Comparison of ENCODE assay signal across 17 cellular contexts in genomic region chr2:44731505-44731904, GRCh38.
DNase-seq lines count a peak whose midpoint lies in the region; ATAC-seq, FAIRE-seq and TF ChIP-seq lines count a peak whose summit lies in the region.
"Had no signal": no experiment of that assay in that cellular context is flagged by ENCODE, and none has a peak within 500 bp of the region (broad histone marks: within the 10 kb centered on the region; RNA-seq: fewer than 3 reads in every experiment).

No MANE protein-coding gene starts in this region.

- intact Hi-C loops in HepG2 (cut with micrococcal nuclease; ENCODE audit: unreplicated experiment): no loop called here
- intact Hi-C loops in right lobe of liver (cut with DNase I): no loop called here

- POLR2A ChIA-PET in HepG2 (lab: Yijun Ruan, JAX): no interaction called here

- H3K36me3 Mint-ChIP-seq in chondrocyte (ENCODE audit: low read depth): peaks cover 10% of the 10 kb centered on the region
- H3K36me3 Mint-ChIP-seq: activated naive CD4-positive, alpha-beta T cell treated with anti-CD3 and anti-CD28 coated beads, Interleukin-2, amount 10 ng/mL, durations not matched to agents 7 days and 5 days had no signal

- DNase-seq in HepG2 (ENCODE audit: low spot score) (no peak), right lobe of liver (no peak), NCI-H510A (lab: John Stamatoyannopoulos, UW) (no peak), chondrocyte (ENCODE audit: low spot score) (no peak), HAP-1 (ENCODE audit: low spot score in 2 of 2) (no peak), A172 (ENCODE audit: low spot score) (no peak)
- DNase-seq: ACHN; activated CD4-positive, alpha-beta T cell treated with anti-CD3 and anti-CD28 coated beads for 4 hours; activated naive CD4-positive, alpha-beta T cell treated with anti-CD3 and anti-CD28 coated beads, Interleukin-2, amount 10 ng/mL, durations not matched to agents 7 days and 5 days; DND-41; MG63 had no signal

- TF ChIP-seq EP300 in HepG2 (IDR thresholded peaks at IDR 0.05; ENCODE audit: low read depth in 2 of 2, low read length in 2 of 2): no peak
- no peak for TF ChIP-seq EP300 in HepG2 (CRISPR knock-in tag; IDR thresholded peaks at IDR 0.05; ENCODE audit: borderline replicate concordance)

- no peak for TF ChIP-seq CTCF in HepG2 (CRISPR knock-in tag; IDR thresholded peaks at IDR 0.05)
- no peak for TF ChIP-seq CTCF in right lobe of liver (IDR thresholded peaks at IDR 0.05)
- TF ChIP-seq CTCF in chondrocyte (IDR thresholded peaks at IDR 0.05): no peak

- TF ChIP-seq POLR2A in HepG2 (IDR thresholded peaks at IDR 0.05; ENCODE audit: insufficient read depth in 1 of 2, low read depth in 2 of 2, low read length in 2 of 2) (no peak), right lobe of liver (IDR thresholded peaks at IDR 0.05) (no peak)

- in situ Hi-C loops in HepG2 (cut with HindIII; ENCODE audit: extremely low pct_ligation_motif_present, low pct_unique_long_range_greater_than_20kb): no loop called here
- in situ Hi-C loops in HAP-1 (cut with MboI; ENCODE audit: low sequenced_read_pairs): no loop called here

- H3K36me3 ChIP-seq in HepG2 (replicated peaks in 1 of 2; ENCODE audit: control insufficient read depth in 1 of 2, insufficient read depth in 2 of 2, low read length in 2 of 2) (no peaks in the 10 kb centered on the region), right lobe of liver (no peaks in the 10 kb centered on the region), HAP-1 (replicated peaks) (no peaks in the 10 kb centered on the region)
- H3K36me3 ChIP-seq: MG63 had no signal

- H3K27me3 Mint-ChIP-seq in chondrocyte (ENCODE audit: low read depth): no peaks in the 10 kb centered on the region
- H3K27me3 Mint-ChIP-seq: activated naive CD4-positive, alpha-beta T cell treated with anti-CD3 and anti-CD28 coated beads, Interleukin-2, amount 10 ng/mL, durations not matched to agents 7 days and 5 days had no signal

- 91% methylated on average over 1 of the region's 1 CpG for WGBS in HepG2 (ENCODE audit: low lambda C conversion rate)
- WGBS in right lobe of liver (ENCODE audit: insufficient coverage, low coverage, low lambda C conversion rate, missing lambda C conversion rate): 87% methylated on average over 1 of the region's 1 CpG

- no peak overlapping the region for H3K4me3 ChIP-seq in HepG2 (replicated peaks in 1 of 3; ENCODE audit: insufficient read depth in 1 of 3, low read depth in 2 of 3, low read length in 3 of 3)
- no peak overlapping the region for H3K4me3 ChIP-seq in right lobe of liver
- no peak overlapping the region for H3K4me3 ChIP-seq in HAP-1
- H3K4me3 ChIP-seq: coronary artery, MG63, SK-N-MC had no signal

- H3K4me1 Mint-ChIP-seq in chondrocyte (ENCODE audit: low read depth): peaks cover 8% of the 10 kb centered on the region
- H3K4me1 Mint-ChIP-seq: activated naive CD4-positive, alpha-beta T cell treated with anti-CD3 and anti-CD28 coated beads, Interleukin-2, amount 10 ng/mL, durations not matched to agents 7 days and 5 days had no signal

- H4K20me1 ChIP-seq in HepG2 (ENCODE audit: insufficient read depth, low read length): no peaks in the 10 kb centered on the region

- no peak overlapping the region for H3K4me3 Mint-ChIP-seq in chondrocyte (ENCODE audit: unreplicated experiment)
- H3K4me3 Mint-ChIP-seq: activated naive CD4-positive, alpha-beta T cell treated with anti-CD3 and anti-CD28 coated beads, Interleukin-2, amount 10 ng/mL, durations not matched to agents 7 days and 5 days had no signal

- CTCF ChIA-PET in HepG2 (lab: Yijun Ruan, JAX; ENCODE audit: low intra/inter-chr PET ratio, low total read pairs): no interaction called here

- H3K27ac Mint-ChIP-seq in chondrocyte (ENCODE audit: unreplicated experiment): no peak overlapping the region
- H3K27ac Mint-ChIP-seq: activated naive CD4-positive, alpha-beta T cell treated with anti-CD3 and anti-CD28 coated beads, Interleukin-2, amount 10 ng/mL, durations not matched to agents 7 days and 5 days had no signal

- no peak overlapping the region for H3K9ac ChIP-seq in HepG2 (ENCODE audit: insufficient read depth, low read depth, low read length)

- no peak overlapping the region for H2AFZ ChIP-seq in HepG2 (ENCODE audit: low read length)

- ATAC-seq in HepG2 (no peak), right lobe of liver (no peak), GM21737 (IDR thresholded peaks at IDR 0.05; ENCODE audit: unreplicated experiment) (peak; percentile 91), HG03175 (IDR thresholded peaks at IDR 0.05; ENCODE audit: unreplicated experiment) (peak; percentile 89)
- ATAC-seq: HCT116 had no signal

- H3K79me2 ChIP-seq in HepG2 (ENCODE audit: insufficient read depth, low read length): no peaks in the 10 kb centered on the region

- H3K9me3 Mint-ChIP-seq in chondrocyte (ENCODE audit: low read depth): peaks cover 15% of the 10 kb centered on the region

- TF ChIP-seq RAD21 in HepG2 (CRISPR knock-in tag; IDR thresholded peaks at IDR 0.05): no peak

- H3K4me1 ChIP-seq in HepG2 (ENCODE audit: insufficient read depth, low read length): peaks cover 11% of the 10 kb centered on the region
- no peaks in the 10 kb centered on the region for H3K4me1 ChIP-seq in right lobe of liver
- no peaks in the 10 kb centered on the region for H3K4me1 ChIP-seq in HAP-1

- FAIRE-seq in HepG2 (lab: Jason Lieb, UNC): no peak
- FAIRE-seq: keratinocyte had no signal

- H3K9me3 ChIP-seq in HepG2 (ENCODE audit: low read length): peaks cover 6% of the 10 kb centered on the region
- no peaks in the 10 kb centered on the region for H3K9me3 ChIP-seq in right lobe of liver
- peaks cover 2% of the 10 kb centered on the region for H3K9me3 ChIP-seq in HAP-1

- H3K27me3 ChIP-seq in HepG2 (ENCODE audit: control insufficient read depth in 1 of 2, insufficient read depth in 2 of 2, low read length in 2 of 2): no peaks in the 10 kb centered on the region
- no peaks in the 10 kb centered on the region for H3K27me3 ChIP-seq in right lobe of liver
- no peaks in the 10 kb centered on the region for H3K27me3 ChIP-seq in HAP-1 (ENCODE audit: low read depth)
- H3K27me3 ChIP-seq: MG63 had no signal

- no TSS peak for BruUV-seq in HepG2 (replicated peaks; lab: Mats Ljungman, UMichigan)

- H3K4me2 ChIP-seq in HepG2 (ENCODE audit: low read depth, low read length): no peak overlapping the region

- H3K27ac ChIP-seq in HepG2 (ENCODE audit: extremely low read length, insufficient read depth, low read length) (no peak overlapping the region), right lobe of liver (no peak overlapping the region)
- H3K27ac ChIP-seq: coronary artery, SK-N-MC had no signal

TF ChIP-seq in HepG2, 621 proteins besides CTCF, POLR2A, EP300 and RAD21:
- TF ChIP-seq ZNF451 (CRISPR knock-in tag; IDR thresholded peaks at IDR 0.05) (no peak), NR2C2 (CRISPR knock-in tag; IDR thresholded peaks at IDR 0.05; ENCODE audit: borderline replicate concordance) (0 out of 2 replicates have a peak, but pooled peaks have one; percentile 19)

Comparison
In these comparisons a context has a peak if more than half of its experiments do, and no peak if none do; other contexts are left out.
1. ATAC-seq: peak in GM21737 (single experiment) and HG03175 (single experiment); none in HepG2 (single experiment) and right lobe of liver (0 of 4).